ENCODE assay signal across 13 cellular contexts in genomic region chr3:12991861-12992281, GRCh38.
DNase-seq lines count a peak whose midpoint lies in the region; ATAC-seq and TF ChIP-seq lines count a peak whose summit lies in the region.
"Had no signal": no experiment of that assay in that cellular context is flagged by ENCODE, and none has a peak within 500 bp of the region (broad histone marks: within the 10 kb centered on the region; RNA-seq: fewer than 3 reads in every experiment).

No MANE protein-coding gene starts in this region.

- intact Hi-C loops in left ventricle myocardium inferior (cut with micrococcal nuclease): loop anchor here (10.0 kb wide), 1 partner anchor 127 kb away; no protein-coding TSS in a partner anchor
- intact Hi-C loops in gastrocnemius medialis (cut with DNase I; ENCODE audit: low total_unique reads): no loop called here

- peak overlapping the region; percentile 5 for H3K27ac ChIP-seq in CD4-positive, CD25-positive, alpha-beta regulatory T cell (ENCODE audit: insufficient read depth, low read length, poor library complexity, severe bottlenecking)
- H3K27ac ChIP-seq in WERI-Rb-1: peak overlapping the region; percentile 97
- peak overlapping the region; percentile 95 for H3K27ac ChIP-seq in left ventricle myocardium inferior (replicated peaks)
- H3K27ac ChIP-seq in gastrocnemius medialis: peak overlapping the region; percentile 85 to 92 (median 86)

- peaks cover 13% of the 10 kb centered on the region for H3K36me3 ChIP-seq in CD4-positive, CD25-positive, alpha-beta regulatory T cell (ENCODE audit: control insufficient read depth, insufficient read depth, low read length)
- no peaks in the 10 kb centered on the region; the same call in 1 of the 2 replicates for H3K36me3 ChIP-seq in WERI-Rb-1
- H3K36me3 ChIP-seq in left ventricle myocardium inferior: no peaks in the 10 kb centered on the region
- no peaks in the 10 kb centered on the region for H3K36me3 ChIP-seq in gastrocnemius medialis

- no peaks in the 10 kb centered on the region for H3K27me3 ChIP-seq in CD4-positive, CD25-positive, alpha-beta regulatory T cell (ENCODE audit: control insufficient read depth, insufficient read depth, low read length)
- H3K27me3 ChIP-seq in WERI-Rb-1 (ENCODE audit: insufficient read depth, low read depth, severe bottlenecking): no peaks in the 10 kb centered on the region
- no peaks in the 10 kb centered on the region for H3K27me3 ChIP-seq in left ventricle myocardium inferior (ENCODE audit: low read depth)
- no peaks in the 10 kb centered on the region for H3K27me3 ChIP-seq in gastrocnemius medialis

- in situ Hi-C loops in gastrocnemius medialis (cut with MboI; ENCODE audit: low sequenced_read_pairs in 4 of 4): loop anchor here in 3 of 4 donors (25.0 kb wide), 1 partner anchor 105 kb away; no protein-coding TSS in a partner anchor

- no peak overlapping the region for H3K4me3 ChIP-seq in CD4-positive, CD25-positive, alpha-beta regulatory T cell (ENCODE audit: low read depth, low read length)
- no peak overlapping the region for H3K4me3 ChIP-seq in WERI-Rb-1 (ENCODE audit: low read depth, low read length)
- peak overlapping the region; percentile 92 for H3K4me3 ChIP-seq in left ventricle myocardium inferior
- H3K4me3 ChIP-seq in gastrocnemius medialis: no peak overlapping the region

- no peak for ATAC-seq in CD4-positive, CD25-positive, alpha-beta regulatory T cell (ENCODE audit: low read depth in 2 of 2)
- ATAC-seq in gastrocnemius medialis: no peak
- no peak for ATAC-seq in GM19023 (IDR thresholded peaks at IDR 0.05; ENCODE audit: unreplicated experiment)
- ATAC-seq in GM18868 (IDR thresholded peaks at IDR 0.05; ENCODE audit: unreplicated experiment): no peak
- no peak for ATAC-seq in HG03354 (IDR thresholded peaks at IDR 0.05; ENCODE audit: poor library complexity, severe bottlenecking, unreplicated experiment)

- TF ChIP-seq CTCF in WERI-Rb-1 (IDR thresholded peaks at IDR 0.05; ENCODE audit: low read depth, low read length) (no peak), left ventricle myocardium inferior (IDR thresholded peaks at IDR 0.05; ENCODE audit: borderline replicate concordance) (no peak), gastrocnemius medialis (IDR thresholded peaks at IDR 0.05 in 4 of 5, conservative IDR thresholded peaks at IDR 0.05 in 1 of 5) (no peak)

- DNase-seq in CD4-positive, CD25-positive, alpha-beta regulatory T cell: no peak
- DNase-seq in WERI-Rb-1: no peak
- no peak for DNase-seq in left ventricle myocardium inferior
- DNase-seq in gastrocnemius medialis: peak in 1 of 2 donors; percentile 47
- DNase-seq in germinal center (ENCODE audit: low spot score): no peak
- DNase-seq: activated CD4-positive, alpha-beta T cell treated with anti-CD3 and anti-CD28 coated beads for 4 hours; foreskin fibroblast; mammary epithelial cell; NCI-H1105; T-helper 2 cell had no signal

- TF ChIP-seq POLR2A in gastrocnemius medialis (IDR thresholded peaks at IDR 0.05): peak in 1 of 2 donors; percentile 20

- H3K36me3 Mint-ChIP-seq in CD4-positive, CD25-positive, alpha-beta regulatory T cell: peaks cover 10% of the 10 kb centered on the region

- H3K27ac Mint-ChIP-seq in CD4-positive, CD25-positive, alpha-beta regulatory T cell: no peak overlapping the region

- H3K9me3 ChIP-seq in CD4-positive, CD25-positive, alpha-beta regulatory T cell (ENCODE audit: control insufficient read depth in 2 of 2, low read length in 2 of 2): no peaks in the 10 kb centered on the region
- H3K9me3 ChIP-seq in WERI-Rb-1 (ENCODE audit: severe bottlenecking) (no peaks in the 10 kb centered on the region), left ventricle myocardium inferior (replicated peaks) (no peaks in the 10 kb centered on the region), gastrocnemius medialis (no peaks in the 10 kb centered on the region)

- no peaks in the 10 kb centered on the region for H3K27me3 Mint-ChIP-seq in CD4-positive, CD25-positive, alpha-beta regulatory T cell

- no peaks in the 10 kb centered on the region for H3K9me3 Mint-ChIP-seq in CD4-positive, CD25-positive, alpha-beta regulatory T cell

- H3K4me1 Mint-ChIP-seq in CD4-positive, CD25-positive, alpha-beta regulatory T cell: peaks cover 10 to 72% (median 47%) of the 10 kb centered on the region in 4 donors

- peaks cover 41% of the 10 kb centered on the region for H3K4me1 ChIP-seq in CD4-positive, CD25-positive, alpha-beta regulatory T cell (ENCODE audit: control insufficient read depth, insufficient read depth, low read length, poor library complexity, severe bottlenecking)
- H3K4me1 ChIP-seq in left ventricle myocardium inferior: peaks cover 82% of the 10 kb centered on the region
- H3K4me1 ChIP-seq in gastrocnemius medialis: peaks cover 28 to 34% of the 10 kb centered on the region in 2 donors

- peak overlapping the region in 3 of 4 donors; percentile 33 to 77 (median 59) for H3K4me3 Mint-ChIP-seq in CD4-positive, CD25-positive, alpha-beta regulatory T cell

Comparison
In these comparisons a context has a peak if more than half of its experiments do, and no peak if none do; other contexts are left out.
1. H3K27ac ChIP-seq: peak in every context shown above with its lines; median percentile 97 in WERI-Rb-1; 95 in left ventricle myocardium inferior; 86 in gastrocnemius medialis; 5 in CD4-positive, CD25-positive, alpha-beta regulatory T cell.